Comparison of ENCODE assay signal across 19 cellular contexts in the genomic region with DNA sequence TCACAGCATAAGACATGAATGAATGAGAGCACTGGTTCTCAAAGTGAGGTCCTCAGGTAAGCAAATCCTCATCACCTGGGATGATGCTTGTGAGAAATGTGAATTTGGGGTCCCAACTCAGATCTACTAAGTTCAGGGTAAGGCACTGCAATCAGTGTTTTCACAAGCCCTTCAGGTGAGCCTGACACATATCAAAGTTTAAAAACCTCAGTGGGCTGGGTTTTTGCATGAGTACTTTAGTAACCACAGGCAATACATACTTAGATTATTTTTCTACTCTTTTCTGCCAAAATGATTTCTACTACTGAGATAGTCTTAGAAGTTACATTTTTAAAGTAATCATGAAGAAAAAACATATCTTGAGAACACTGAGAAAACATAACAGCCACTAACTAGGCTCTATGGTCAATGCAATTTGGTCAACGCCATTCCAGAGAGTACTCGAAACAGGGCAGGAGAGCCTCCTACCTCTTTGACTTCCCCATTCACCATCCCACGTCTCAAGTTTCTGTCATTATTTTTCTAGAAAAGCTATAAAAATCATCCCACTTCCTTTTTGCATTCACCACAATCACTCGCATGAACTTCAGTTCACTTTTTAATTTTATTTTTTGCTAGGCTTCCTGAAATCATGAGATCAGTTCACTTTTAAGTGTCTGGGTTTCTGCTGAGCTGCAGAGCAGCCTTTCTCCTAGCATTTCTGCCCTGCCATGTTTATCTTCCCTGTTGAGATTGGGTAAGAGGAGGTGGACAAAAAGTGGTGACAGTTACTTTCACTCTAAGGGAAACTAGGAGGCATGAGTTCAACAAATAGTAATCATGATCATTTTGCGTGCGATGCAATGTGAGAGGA.
A peak's percentile ranks its signal among the peaks of the same experiment; 100 is the strongest.
DNase-seq lines count a peak whose midpoint lies in the region; ATAC-seq and TF ChIP-seq lines count a peak whose summit lies in the region.
"Had no signal": no experiment of that assay in that cellular context is flagged by ENCODE, and none has a peak within 500 bp of the region (broad histone marks: within the 10 kb centered on the region; RNA-seq: fewer than 3 reads in every experiment).

No MANE protein-coding gene starts in this region.

- H3K79me2 ChIP-seq in hepatocyte, result no peaks in the 10 kb centered on the region
- H3K79me2 ChIP-seq: parathyroid adenoma had no signal

- H3K4me1 ChIP-seq in hepatocyte (ENCODE audit: insufficient read depth) (no peaks in the 10 kb centered on the region), ovary (ENCODE audit: insufficient read depth) (no peaks in the 10 kb centered on the region)
- H3K4me1 ChIP-seq: foreskin keratinocyte, parathyroid adenoma, SJSA1 had no signal

- H3K9me2 ChIP-seq in hepatocyte (replicated peaks; ENCODE audit: insufficient read depth), result no peaks in the 10 kb centered on the region

- H3K36me3 ChIP-seq in hepatocyte (replicated peaks; ENCODE audit: insufficient read depth, low read depth) (no peaks in the 10 kb centered on the region), ovary (no peaks in the 10 kb centered on the region)
- H3K36me3 ChIP-seq: SJSA1 had no signal

- intact Hi-C loops in ovary (cut with DNase I), result no loop called here

- H2AFZ ChIP-seq in hepatocyte, result no peak overlapping the region
- H2AFZ ChIP-seq: parathyroid adenoma had no signal

- ATAC-seq in GM18517 (IDR thresholded peaks at IDR 0.05; ENCODE audit: unreplicated experiment) (peak; percentile 58), HG02642 (IDR thresholded peaks at IDR 0.05; ENCODE audit: poor library complexity, unreplicated experiment) (peak; percentile 53), HG03521 (IDR thresholded peaks at IDR 0.05; ENCODE audit: unreplicated experiment) (peak; percentile 65), left lobe of liver (peak; percentile 33)
- ATAC-seq: foreskin keratinocyte had no signal

- no peak for TF ChIP-seq EP300 in ovary (IDR thresholded peaks at IDR 0.05)

- DNase-seq in left lobe of liver (ENCODE audit: low spot score) (no peak), COLO668 (lab: John Stamatoyannopoulos, UW; ENCODE audit: unreplicated experiment) (no peak), NCI-H2196 treated with DMSO at 0.1 percent for 48 hours (lab: John Stamatoyannopoulos, UW; ENCODE audit: unreplicated experiment) (no peak), hepatocyte (ENCODE audit: low spot score) (no peak), ovary (no peak)
- DNase-seq: activated CD4-positive, alpha-beta T cell treated with anti-CD3 and anti-CD28 coated beads, Interleukin-2, amount 50 U/mL, for 1 hour; activated naive CD4-positive, alpha-beta T cell treated with anti-CD3 and anti-CD28 coated beads, Interleukin-2, amount 50 U/mL, for 16 hours; CD8-positive, alpha-beta memory T cell; cortex of kidney; foreskin keratinocyte; H7; IMR-90; NCI-H345; stimulated activated CD4-positive, alpha-beta T cell treated with anti-CD3 and anti-CD28 coated beads, Interleukin-1b, Interleukin-23, amount 100 ng/mL, for 48 hours had no signal

- H3K27me3 ChIP-seq in hepatocyte, result no peaks in the 10 kb centered on the region
- no peaks in the 10 kb centered on the region for H3K27me3 ChIP-seq in ovary

- no peak for TF ChIP-seq CTCF in hepatocyte (IDR thresholded peaks at IDR 0.05; ENCODE audit: poor library complexity)
- TF ChIP-seq CTCF in ovary (IDR thresholded peaks at IDR 0.05), result no peak

- 83% methylated on average over 6 of the region's 6 CpGs for WGBS in hepatocyte (ENCODE audit: low lambda C conversion rate, missing lambda C conversion rate)
- 72 to 74% (median 74%) methylated on average over 6 of the region's 6 CpGs for WGBS in ovary, 3 donors

- H3K27ac ChIP-seq in hepatocyte (no peak overlapping the region), ovary (no peak overlapping the region)
- H3K27ac ChIP-seq: foreskin keratinocyte, parathyroid adenoma, SJSA1 had no signal

- H3K4me3 ChIP-seq in hepatocyte, result no peak overlapping the region
- no peak overlapping the region for H3K4me3 ChIP-seq in ovary
- H3K4me3 ChIP-seq: SJSA1 had no signal

- no peaks in the 10 kb centered on the region for H4K20me1 ChIP-seq in hepatocyte (ENCODE audit: insufficient read depth, poor library complexity, severe bottlenecking)

- H3K9me3 ChIP-seq in hepatocyte (ENCODE audit: low read depth) (no peaks in the 10 kb centered on the region), ovary (no peaks in the 10 kb centered on the region)
- H3K9me3 ChIP-seq: SJSA1 had no signal

- TF ChIP-seq POLR2A in ovary (IDR thresholded peaks at IDR 0.05), result no peak

- no peak overlapping the region for H3K4me2 ChIP-seq in hepatocyte
